8 cellular contexts compared by ENCODE assay signal in genomic region chr15:68154923-68155559, GRCh38. TPM values are rescaled to one million over a fixed set of nuclear protein-coding genes. Genes with fewer than 3 reads are reported as not detected.
DNase-seq lines count a peak whose midpoint lies in the region; ATAC-seq and TF ChIP-seq lines count a peak whose summit lies in the region.

No MANE protein-coding gene starts in this region.

- no peaks in the 10 kb centered on the region for H3K9me3 ChIP-seq in psoas muscle

- DNase-seq in A172 (ENCODE audit: low spot score), result peak; percentile 36
- DNase-seq in EL, result peak; percentile 53
- peak; percentile 39 for DNase-seq in NCI-H1694 (lab: John Stamatoyannopoulos, UW)
- peak; percentile 11 for DNase-seq in activated CD4-positive, alpha-beta T cell treated with anti-CD3 and anti-CD28 coated beads, Interleukin-2, amount 50 U/mL, for 1 hour
- peak in 32 of 42 donors; percentile 11 to 77 (median 40) for DNase-seq in head of caudate nucleus
- no peak for DNase-seq in psoas muscle
- no peak for DNase-seq in omental fat pad (ENCODE audit: low spot score)

- H3K36me3 ChIP-seq in psoas muscle (ENCODE audit: insufficient read depth in 1 of 2, low read depth in 1 of 2), result peaks cover 0 to 29% of the 10 kb centered on the region in 2 donors

- TF ChIP-seq CTCF in psoas muscle (IDR thresholded peaks at IDR 0.05) (peak; percentile 73), omental fat pad (IDR thresholded peaks at IDR 0.05) (no peak)

- WGBS in psoas muscle, 3 donors, result 39 to 51% (median 40%) methylated on average over 4 of the region's 4 CpGs

- H3K4me3 ChIP-seq in psoas muscle, result no peak overlapping the region

- no peaks in the 10 kb centered on the region for H3K4me1 ChIP-seq in psoas muscle

- no peak overlapping the region for H3K27ac ChIP-seq in psoas muscle

- ATAC-seq in psoas muscle, result peak in 2 of 4 donors; percentile 63 to 80
- ATAC-seq in HG03442 (IDR thresholded peaks at IDR 0.05; ENCODE audit: unreplicated experiment), result no peak
- ATAC-seq in omental fat pad (ENCODE audit: low FRiP score), result no peak

- no peaks in the 10 kb centered on the region for H3K27me3 ChIP-seq in psoas muscle (ENCODE audit: insufficient read depth in 3 of 3, low read length in 2 of 3)

- intact Hi-C loops in head of caudate nucleus (cut with DNase I), result loop anchor here (2.0 kb wide), 1 partner anchor 292 kb away; no protein-coding TSS in a partner anchor
- intact Hi-C loops in psoas muscle (cut with DNase I), result loop anchor here in 1 of 2 donors (1.0 kb wide), 1 partner anchor 292 kb away; no protein-coding TSS in a partner anchor

RNA-seq across cellular contexts. Expression of gene CALML4, which starts 50.1 kb away (rescaled TPM):
- total RNA-seq in A172 (2014; rRNA removed; shearing (Covaris generic)), result 1.4 and 5.2 TPM in 2 replicates
- total RNA-seq in psoas muscle (1 to 10 TPM; 1.0 to 2.2 (median 1.3) TPM), omental fat pad (10 to 100 TPM in 1 of 4 donors, 1 to 10 TPM in 3; 8.6 to 10.3 (median 9.0) TPM)
- 1 to 10 TPM in 2 of 3 donors, under 1 TPM in 1; 0.85 to 1.5 (median 1.4) TPM for polyA plus RNA-seq in psoas muscle

Comparison
In these comparisons a context has a peak if more than half of its experiments do, and no peak if none do; other contexts are left out.
1. DNase-seq: peak in A172 (single experiment), EL (single experiment), NCI-H1694 (single experiment), activated CD4-positive, alpha-beta T cell treated with anti-CD3 and anti-CD28 coated beads, Interleukin-2, amount 50 U/mL, for 1 hour (single experiment) and head of caudate nucleus (32 of 42); none in psoas muscle (0 of 2) and omental fat pad (single experiment).